In the genomic region with DNA sequence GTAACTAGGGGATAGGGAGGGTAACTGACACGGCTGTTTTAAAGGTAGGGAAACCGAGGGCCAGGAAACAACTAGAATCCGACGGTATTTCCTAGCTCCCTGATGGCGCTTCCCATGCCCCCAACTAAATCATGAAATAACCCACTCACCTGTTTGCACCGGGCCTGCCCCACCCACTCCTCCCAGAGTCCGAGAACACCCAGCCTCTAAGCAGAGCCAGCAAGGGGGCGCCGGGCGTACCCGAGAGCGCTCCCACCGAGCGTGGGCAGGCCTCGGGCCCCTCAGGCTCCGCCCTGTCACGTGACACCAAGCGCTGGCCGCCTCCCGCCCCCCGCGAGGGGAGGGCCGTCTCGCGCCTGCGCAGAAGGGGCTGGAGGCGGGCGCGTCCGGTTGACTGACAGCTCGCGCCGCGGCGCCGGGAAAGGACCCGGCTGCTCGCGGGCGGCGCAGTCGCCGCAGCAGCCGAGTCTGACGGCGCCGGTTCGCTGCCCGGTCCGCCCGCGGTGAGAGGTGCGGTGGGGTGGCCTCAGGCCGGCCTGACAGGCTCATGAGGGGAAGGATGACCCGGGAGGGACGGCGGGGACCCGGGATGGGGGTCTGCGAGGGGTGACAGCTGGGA, we compare ENCODE assay signal across 1 cellular context.
A peak's percentile ranks its signal among the peaks of the same experiment; 100 is the strongest.
TF ChIP-seq lines count a peak whose summit lies in the region.

A gene with protein sequence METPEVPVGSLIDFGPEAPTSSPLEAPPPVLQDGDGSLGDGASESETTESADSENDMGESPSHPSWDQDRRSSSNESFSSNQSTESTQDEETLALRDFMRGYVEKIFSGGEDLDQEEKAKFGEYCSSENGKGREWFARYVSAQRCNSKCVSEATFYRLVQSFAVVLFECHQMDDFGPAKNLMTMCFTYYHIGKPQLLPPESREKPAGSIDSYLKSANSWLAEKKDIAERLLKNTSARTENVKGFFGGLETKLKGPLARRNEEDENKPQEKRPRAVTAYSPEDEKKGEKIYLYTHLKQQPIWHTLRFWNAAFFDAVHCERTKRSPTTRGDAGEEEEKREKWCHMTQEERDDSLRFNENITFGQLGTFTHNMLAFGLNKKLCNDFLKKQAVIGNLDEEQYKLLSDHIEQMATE (plus strand): TSS at position 447 of the 619 bp plus-strand sequence. CDS start 39,277 bp downstream, outside the sequence.

TF ChIP-seq in HepG2, 621 proteins besides CTCF, POLR2A, EP300 and RAD21 (continued from another document and continues in another):
- TF ChIP-seq, protein P1, sequence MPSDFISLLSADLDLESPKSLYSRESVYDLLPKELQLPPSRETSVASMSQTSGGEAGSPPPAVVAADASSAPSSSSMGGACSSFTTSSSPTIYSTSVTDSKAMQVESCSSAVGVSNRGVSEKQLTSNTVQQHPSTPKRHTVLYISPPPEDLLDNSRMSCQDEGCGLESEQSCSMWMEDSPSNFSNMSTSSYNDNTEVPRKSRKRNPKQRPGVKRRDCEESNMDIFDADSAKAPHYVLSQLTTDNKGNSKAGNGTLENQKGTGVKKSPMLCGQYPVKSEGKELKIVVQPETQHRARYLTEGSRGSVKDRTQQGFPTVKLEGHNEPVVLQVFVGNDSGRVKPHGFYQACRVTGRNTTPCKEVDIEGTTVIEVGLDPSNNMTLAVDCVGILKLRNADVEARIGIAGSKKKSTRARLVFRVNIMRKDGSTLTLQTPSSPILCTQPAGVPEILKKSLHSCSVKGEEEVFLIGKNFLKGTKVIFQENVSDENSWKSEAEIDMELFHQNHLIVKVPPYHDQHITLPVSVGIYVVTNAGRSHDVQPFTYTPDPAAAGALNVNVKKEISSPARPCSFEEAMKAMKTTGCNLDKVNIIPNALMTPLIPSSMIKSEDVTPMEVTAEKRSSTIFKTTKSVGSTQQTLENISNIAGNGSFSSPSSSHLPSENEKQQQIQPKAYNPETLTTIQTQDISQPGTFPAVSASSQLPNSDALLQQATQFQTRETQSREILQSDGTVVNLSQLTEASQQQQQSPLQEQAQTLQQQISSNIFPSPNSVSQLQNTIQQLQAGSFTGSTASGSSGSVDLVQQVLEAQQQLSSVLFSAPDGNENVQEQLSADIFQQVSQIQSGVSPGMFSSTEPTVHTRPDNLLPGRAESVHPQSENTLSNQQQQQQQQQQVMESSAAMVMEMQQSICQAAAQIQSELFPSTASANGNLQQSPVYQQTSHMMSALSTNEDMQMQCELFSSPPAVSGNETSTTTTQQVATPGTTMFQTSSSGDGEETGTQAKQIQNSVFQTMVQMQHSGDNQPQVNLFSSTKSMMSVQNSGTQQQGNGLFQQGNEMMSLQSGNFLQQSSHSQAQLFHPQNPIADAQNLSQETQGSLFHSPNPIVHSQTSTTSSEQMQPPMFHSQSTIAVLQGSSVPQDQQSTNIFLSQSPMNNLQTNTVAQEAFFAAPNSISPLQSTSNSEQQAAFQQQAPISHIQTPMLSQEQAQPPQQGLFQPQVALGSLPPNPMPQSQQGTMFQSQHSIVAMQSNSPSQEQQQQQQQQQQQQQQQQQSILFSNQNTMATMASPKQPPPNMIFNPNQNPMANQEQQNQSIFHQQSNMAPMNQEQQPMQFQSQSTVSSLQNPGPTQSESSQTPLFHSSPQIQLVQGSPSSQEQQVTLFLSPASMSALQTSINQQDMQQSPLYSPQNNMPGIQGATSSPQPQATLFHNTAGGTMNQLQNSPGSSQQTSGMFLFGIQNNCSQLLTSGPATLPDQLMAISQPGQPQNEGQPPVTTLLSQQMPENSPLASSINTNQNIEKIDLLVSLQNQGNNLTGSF (CRISPR knock-in tag; IDR thresholded peaks at IDR 0.05), result no peak
- TF ChIP-seq ZKSCAN8 (CRISPR knock-in tag; IDR thresholded peaks at IDR 0.05; ENCODE audit: borderline replicate concordance) (peak; percentile 61; the same call in 1 of the 2 replicates), MATR3 (CRISPR knock-in tag; IDR thresholded peaks at IDR 0.05) (no peak), FOXK1 (CRISPR knock-in tag; IDR thresholded peaks at IDR 0.05; ENCODE audit: borderline replicate concordance, low read depth) (no peak; the same call in 1 of the 2 replicates), CEBPB (IDR thresholded peaks at IDR 0.05; ENCODE audit: borderline replicate concordance, low read depth, low read length) (no peak), ZNF235 (CRISPR knock-in tag; IDR thresholded peaks at IDR 0.05; ENCODE audit: borderline replicate concordance) (no peak), POGZ (CRISPR knock-in tag; IDR thresholded peaks at IDR 0.05) (peak; percentile 64), ZNF382 (CRISPR knock-in tag; IDR thresholded peaks at IDR 0.05; ENCODE audit: borderline replicate concordance) (no peak), ZNF644 (CRISPR knock-in tag; IDR thresholded peaks at IDR 0.05; ENCODE audit: low read depth) (no peak), ZNF3 (CRISPR knock-in tag; IDR thresholded peaks at IDR 0.05) (no peak), ZFP62 (CRISPR knock-in tag; IDR thresholded peaks at IDR 0.05) (no peak), ZNF761 (CRISPR knock-in tag; conservative IDR thresholded peaks at IDR 0.05) (no peak), GATAD2A (CRISPR knock-in tag; IDR thresholded peaks at IDR 0.05) (peak; percentile 61), ZFP36L2 (CRISPR knock-in tag; IDR thresholded peaks at IDR 0.05) (no peak), NFKB2 (CRISPR knock-in tag; IDR thresholded peaks at IDR 0.05; ENCODE audit: borderline replicate concordance) (no peak), ZSCAN30 (CRISPR knock-in tag; IDR thresholded peaks at IDR 0.05) (no peak), NFE2L2 (IDR thresholded peaks at IDR 0.05; ENCODE audit: low read length) (no peak), NFYC (CRISPR knock-in tag; IDR thresholded peaks at IDR 0.05) (0 out of 2 replicates have a peak, but pooled peaks have one; percentile 10), ZNF563 (CRISPR knock-in tag; IDR thresholded peaks at IDR 0.05) (no peak; the same call in 1 of the 2 replicates), ZNF883 (CRISPR knock-in tag; IDR thresholded peaks at IDR 0.05; ENCODE audit: not compliant biosample characterization) (peak; percentile 80), ZNF207 (IDR thresholded peaks at IDR 0.05; ENCODE audit: borderline replicate concordance) (no peak), FLYWCH1 (CRISPR knock-in tag; IDR thresholded peaks at IDR 0.05) (no peak), SMYD3 (CRISPR knock-in tag; IDR thresholded peaks at IDR 0.05) (0 out of 2 replicates have a peak, but pooled peaks have one; percentile 48), NBN (conservative IDR thresholded peaks at IDR 0.05) (no peak), ZKSCAN5 (CRISPR knock-in tag; IDR thresholded peaks at IDR 0.05) (no peak), KDM4B (CRISPR knock-in tag; IDR thresholded peaks at IDR 0.05) (peak; percentile 72; the same call in 1 of the 2 replicates), ARNT (IDR thresholded peaks at IDR 0.05) (no peak), ZNF782 (CRISPR knock-in tag; IDR thresholded peaks at IDR 0.05; ENCODE audit: borderline replicate concordance) (no peak), SALL2 (CRISPR knock-in tag; IDR thresholded peaks at IDR 0.05) (peak; percentile 80), ZNF232 (CRISPR knock-in tag; IDR thresholded peaks at IDR 0.05; ENCODE audit: borderline replicate concordance) (0 out of 2 replicates have a peak, but pooled peaks have one; percentile 55), ZNF292 (CRISPR knock-in tag; IDR thresholded peaks at IDR 0.05; ENCODE audit: borderline replicate concordance, low read depth) (no peak; the same call in 1 of the 2 replicates), KDM6A (CRISPR knock-in tag; IDR thresholded peaks at IDR 0.05; ENCODE audit: low read depth) (no peak)
- TF ChIP-seq, protein P2, sequence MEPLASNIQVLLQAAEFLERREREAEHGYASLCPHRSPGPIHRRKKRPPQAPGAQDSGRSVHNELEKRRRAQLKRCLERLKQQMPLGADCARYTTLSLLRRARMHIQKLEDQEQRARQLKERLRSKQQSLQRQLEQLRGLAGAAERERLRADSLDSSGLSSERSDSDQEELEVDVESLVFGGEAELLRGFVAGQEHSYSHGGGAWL (CRISPR knock-in tag; IDR thresholded peaks at IDR 0.05), result no peak; the same call in 1 of the 2 replicates
- TF ChIP-seq, protein P3, sequence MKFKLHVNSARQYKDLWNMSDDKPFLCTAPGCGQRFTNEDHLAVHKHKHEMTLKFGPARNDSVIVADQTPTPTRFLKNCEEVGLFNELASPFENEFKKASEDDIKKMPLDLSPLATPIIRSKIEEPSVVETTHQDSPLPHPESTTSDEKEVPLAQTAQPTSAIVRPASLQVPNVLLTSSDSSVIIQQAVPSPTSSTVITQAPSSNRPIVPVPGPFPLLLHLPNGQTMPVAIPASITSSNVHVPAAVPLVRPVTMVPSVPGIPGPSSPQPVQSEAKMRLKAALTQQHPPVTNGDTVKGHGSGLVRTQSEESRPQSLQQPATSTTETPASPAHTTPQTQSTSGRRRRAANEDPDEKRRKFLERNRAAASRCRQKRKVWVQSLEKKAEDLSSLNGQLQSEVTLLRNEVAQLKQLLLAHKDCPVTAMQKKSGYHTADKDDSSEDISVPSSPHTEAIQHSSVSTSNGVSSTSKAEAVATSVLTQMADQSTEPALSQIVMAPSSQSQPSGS (CRISPR knock-in tag; IDR thresholded peaks at IDR 0.05), result no peak
- TF ChIP-seq, protein P4, sequence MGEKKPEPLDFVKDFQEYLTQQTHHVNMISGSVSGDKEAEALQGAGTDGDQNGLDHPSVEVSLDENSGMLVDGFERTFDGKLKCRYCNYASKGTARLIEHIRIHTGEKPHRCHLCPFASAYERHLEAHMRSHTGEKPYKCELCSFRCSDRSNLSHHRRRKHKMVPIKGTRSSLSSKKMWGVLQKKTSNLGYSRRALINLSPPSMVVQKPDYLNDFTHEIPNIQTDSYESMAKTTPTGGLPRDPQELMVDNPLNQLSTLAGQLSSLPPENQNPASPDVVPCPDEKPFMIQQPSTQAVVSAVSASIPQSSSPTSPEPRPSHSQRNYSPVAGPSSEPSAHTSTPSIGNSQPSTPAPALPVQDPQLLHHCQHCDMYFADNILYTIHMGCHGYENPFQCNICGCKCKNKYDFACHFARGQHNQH (CRISPR knock-in tag; IDR thresholded peaks at IDR 0.05), result no peak; the same call in 1 of the 2 replicates
- TF ChIP-seq, protein P5, sequence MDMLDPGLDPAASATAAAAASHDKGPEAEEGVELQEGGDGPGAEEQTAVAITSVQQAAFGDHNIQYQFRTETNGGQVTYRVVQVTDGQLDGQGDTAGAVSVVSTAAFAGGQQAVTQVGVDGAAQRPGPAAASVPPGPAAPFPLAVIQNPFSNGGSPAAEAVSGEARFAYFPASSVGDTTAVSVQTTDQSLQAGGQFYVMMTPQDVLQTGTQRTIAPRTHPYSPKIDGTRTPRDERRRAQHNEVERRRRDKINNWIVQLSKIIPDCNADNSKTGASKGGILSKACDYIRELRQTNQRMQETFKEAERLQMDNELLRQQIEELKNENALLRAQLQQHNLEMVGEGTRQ (IDR thresholded peaks at IDR 0.05; ENCODE audit: low read depth, low read length), result peak; percentile 96
- TF ChIP-seq, protein P5 (CRISPR knock-in tag; IDR thresholded peaks at IDR 0.05; ENCODE audit: borderline replicate concordance), result peak; percentile 85; the same call in 1 of the 2 replicates
- TF ChIP-seq, protein P6, sequence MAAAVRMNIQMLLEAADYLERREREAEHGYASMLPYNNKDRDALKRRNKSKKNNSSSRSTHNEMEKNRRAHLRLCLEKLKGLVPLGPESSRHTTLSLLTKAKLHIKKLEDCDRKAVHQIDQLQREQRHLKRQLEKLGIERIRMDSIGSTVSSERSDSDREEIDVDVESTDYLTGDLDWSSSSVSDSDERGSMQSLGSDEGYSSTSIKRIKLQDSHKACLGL (CRISPR knock-in tag; IDR thresholded peaks at IDR 0.05), result peak; percentile 41
- TF ChIP-seq, protein P7, sequence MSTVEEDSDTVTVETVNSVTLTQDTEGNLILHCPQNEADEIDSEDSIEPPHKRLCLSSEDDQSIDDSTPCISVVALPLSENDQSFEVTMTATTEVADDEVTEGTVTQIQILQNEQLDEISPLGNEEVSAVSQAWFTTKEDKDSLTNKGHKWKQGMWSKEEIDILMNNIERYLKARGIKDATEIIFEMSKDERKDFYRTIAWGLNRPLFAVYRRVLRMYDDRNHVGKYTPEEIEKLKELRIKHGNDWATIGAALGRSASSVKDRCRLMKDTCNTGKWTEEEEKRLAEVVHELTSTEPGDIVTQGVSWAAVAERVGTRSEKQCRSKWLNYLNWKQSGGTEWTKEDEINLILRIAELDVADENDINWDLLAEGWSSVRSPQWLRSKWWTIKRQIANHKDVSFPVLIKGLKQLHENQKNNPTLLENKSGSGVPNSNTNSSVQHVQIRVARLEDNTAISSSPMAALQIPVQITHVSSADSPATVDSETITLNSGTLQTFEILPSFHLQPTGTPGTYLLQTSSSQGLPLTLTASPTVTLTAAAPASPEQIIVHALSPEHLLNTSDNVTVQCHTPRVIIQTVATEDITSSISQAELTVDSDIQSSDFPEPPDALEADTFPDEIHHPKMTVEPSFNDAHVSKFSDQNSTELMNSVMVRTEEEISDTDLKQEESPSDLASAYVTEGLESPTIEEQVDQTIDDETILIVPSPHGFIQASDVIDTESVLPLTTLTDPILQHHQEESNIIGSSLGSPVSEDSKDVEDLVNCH (CRISPR knock-in tag; IDR thresholded peaks at IDR 0.05), result no peak
- TF ChIP-seq, protein P8, sequence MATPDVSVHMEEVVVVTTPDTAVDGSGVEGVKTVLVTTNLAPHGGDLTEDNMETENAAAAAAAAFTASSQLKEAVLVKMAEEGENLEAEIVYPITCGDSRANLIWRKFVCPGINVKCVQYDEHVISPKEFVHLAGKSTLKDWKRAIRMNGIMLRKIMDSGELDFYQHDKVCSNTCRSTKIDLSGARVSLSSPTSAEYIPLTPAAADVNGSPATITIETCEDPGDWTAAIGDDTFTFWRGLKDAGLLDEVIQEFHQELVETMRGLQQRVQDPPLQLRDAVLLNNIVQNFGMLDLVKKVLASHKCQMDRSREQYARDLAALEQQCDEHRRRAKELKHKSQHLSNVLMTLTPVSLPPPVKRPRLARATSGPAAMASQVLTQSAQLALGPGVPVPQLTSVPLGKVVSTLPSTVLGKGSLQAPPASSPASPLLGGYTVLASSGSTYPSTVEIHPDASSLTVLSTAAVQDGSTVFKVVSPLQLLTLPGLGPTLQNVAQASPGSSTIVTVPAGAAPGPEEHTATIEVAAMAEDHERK (CRISPR knock-in tag; IDR thresholded peaks at IDR 0.05; ENCODE audit: low read depth), result no peak
